Comparison of ENCODE assay signal across 1 cellular context in the genomic region with DNA sequence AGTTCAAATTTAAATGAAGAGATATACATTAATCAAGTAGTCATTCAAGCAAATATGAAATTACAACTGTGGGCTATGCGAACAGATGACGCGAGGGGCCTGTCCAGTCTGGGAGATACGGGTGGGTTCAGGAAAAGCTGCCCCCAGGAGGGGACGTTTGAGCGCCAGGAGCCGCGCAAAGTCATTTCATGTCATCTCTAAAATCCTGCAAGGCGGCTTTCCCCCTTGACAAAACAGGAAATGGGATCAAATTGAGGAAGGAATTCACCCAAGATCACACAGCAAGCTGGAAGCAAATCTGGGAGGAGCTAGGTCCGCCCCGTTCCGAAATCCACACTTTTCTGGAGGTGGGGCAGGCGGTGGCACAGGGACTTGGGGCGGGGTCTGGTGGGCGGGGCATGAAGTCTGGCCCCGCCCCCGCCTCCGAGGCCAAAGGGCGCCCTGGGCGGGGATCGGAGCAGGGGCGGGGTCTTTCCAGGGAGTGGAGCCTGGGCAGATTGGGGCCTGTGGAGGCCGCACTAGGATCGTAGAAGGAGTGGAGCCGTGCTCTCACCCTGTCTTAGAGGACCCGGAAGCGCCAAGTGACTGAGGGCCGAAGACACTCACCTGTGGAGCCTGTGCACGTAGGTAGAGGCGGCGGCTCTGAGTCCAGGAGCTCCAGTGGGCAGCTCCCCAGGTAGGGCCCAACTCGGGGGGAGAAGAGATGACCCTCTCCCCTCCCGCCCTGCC.
A peak's percentile ranks its signal among the peaks of the same experiment; 100 is the strongest.
TF ChIP-seq lines count a peak whose summit lies in the region.

A gene with protein sequence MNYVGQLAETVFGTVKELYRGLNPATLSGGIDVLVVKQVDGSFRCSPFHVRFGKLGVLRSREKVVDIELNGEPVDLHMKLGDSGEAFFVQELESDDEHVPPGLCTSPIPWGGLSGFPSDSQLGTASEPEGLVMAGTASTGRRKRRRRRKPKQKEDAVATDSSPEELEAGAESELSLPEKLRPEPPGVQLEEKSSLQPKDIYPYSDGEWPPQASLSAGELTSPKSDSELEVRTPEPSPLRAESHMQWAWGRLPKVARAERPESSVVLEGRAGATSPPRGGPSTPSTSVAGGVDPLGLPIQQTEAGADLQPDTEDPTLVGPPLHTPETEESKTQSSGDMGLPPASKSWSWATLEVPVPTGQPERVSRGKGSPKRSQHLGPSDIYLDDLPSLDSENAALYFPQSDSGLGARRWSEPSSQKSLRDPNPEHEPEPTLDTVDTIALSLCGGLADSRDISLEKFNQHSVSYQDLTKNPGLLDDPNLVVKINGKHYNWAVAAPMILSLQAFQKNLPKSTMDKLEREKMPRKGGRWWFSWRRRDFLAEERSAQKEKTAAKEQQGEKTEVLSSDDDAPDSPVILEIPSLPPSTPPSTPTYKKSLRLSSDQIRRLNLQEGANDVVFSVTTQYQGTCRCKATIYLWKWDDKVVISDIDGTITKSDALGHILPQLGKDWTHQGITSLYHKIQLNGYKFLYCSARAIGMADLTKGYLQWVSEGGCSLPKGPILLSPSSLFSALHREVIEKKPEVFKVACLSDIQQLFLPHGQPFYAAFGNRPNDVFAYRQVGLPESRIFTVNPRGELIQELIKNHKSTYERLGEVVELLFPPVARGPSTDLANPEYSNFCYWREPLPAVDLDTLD (plus strand): TSS at position 495 of the 729 bp plus-strand sequence. CDS start 4,983 bp downstream, outside the sequence.

TF ChIP-seq in HEK293, 187 proteins besides CTCF, POLR2A, EP300 and RAD21 (continued from another document):
- TF ChIP-seq, protein P1, sequence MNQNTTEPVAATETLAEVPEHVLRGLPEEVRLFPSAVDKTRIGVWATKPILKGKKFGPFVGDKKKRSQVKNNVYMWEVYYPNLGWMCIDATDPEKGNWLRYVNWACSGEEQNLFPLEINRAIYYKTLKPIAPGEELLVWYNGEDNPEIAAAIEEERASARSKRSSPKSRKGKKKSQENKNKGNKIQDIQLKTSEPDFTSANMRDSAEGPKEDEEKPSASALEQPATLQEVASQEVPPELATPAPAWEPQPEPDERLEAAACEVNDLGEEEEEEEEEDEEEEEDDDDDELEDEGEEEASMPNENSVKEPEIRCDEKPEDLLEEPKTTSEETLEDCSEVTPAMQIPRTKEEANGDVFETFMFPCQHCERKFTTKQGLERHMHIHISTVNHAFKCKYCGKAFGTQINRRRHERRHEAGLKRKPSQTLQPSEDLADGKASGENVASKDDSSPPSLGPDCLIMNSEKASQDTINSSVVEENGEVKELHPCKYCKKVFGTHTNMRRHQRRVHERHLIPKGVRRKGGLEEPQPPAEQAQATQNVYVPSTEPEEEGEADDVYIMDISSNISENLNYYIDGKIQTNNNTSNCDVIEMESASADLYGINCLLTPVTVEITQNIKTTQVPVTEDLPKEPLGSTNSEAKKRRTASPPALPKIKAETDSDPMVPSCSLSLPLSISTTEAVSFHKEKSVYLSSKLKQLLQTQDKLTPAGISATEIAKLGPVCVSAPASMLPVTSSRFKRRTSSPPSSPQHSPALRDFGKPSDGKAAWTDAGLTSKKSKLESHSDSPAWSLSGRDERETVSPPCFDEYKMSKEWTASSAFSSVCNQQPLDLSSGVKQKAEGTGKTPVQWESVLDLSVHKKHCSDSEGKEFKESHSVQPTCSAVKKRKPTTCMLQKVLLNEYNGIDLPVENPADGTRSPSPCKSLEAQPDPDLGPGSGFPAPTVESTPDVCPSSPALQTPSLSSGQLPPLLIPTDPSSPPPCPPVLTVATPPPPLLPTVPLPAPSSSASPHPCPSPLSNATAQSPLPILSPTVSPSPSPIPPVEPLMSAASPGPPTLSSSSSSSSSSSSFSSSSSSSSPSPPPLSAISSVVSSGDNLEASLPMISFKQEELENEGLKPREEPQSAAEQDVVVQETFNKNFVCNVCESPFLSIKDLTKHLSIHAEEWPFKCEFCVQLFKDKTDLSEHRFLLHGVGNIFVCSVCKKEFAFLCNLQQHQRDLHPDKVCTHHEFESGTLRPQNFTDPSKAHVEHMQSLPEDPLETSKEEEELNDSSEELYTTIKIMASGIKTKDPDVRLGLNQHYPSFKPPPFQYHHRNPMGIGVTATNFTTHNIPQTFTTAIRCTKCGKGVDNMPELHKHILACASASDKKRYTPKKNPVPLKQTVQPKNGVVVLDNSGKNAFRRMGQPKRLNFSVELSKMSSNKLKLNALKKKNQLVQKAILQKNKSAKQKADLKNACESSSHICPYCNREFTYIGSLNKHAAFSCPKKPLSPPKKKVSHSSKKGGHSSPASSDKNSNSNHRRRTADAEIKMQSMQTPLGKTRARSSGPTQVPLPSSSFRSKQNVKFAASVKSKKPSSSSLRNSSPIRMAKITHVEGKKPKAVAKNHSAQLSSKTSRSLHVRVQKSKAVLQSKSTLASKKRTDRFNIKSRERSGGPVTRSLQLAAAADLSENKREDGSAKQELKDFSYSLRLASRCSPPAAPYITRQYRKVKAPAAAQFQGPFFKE (tag by site-specific recombination; IDR thresholded peaks at IDR 0.05; ENCODE audit: borderline replicate concordance), result no peak
- TF ChIP-seq SCRT1 (tag by site-specific recombination; IDR thresholded peaks at IDR 0.05; ENCODE audit: borderline replicate concordance) (peak; percentile 94), OSR2 (tag by site-specific recombination; IDR thresholded peaks at IDR 0.05) (no peak), ZNF335 (tag by site-specific recombination; conservative IDR thresholded peaks at IDR 0.05) (peak; percentile 93), ZNF664 (tag by site-specific recombination; IDR thresholded peaks at IDR 0.05) (no peak), ZNF701 (tag by site-specific recombination; IDR thresholded peaks at IDR 0.05) (no peak), MZF1 (tag by site-specific recombination; IDR thresholded peaks at IDR 0.05; ENCODE audit: borderline replicate concordance) (no peak), ZNF426 (tag by site-specific recombination; IDR thresholded peaks at IDR 0.05) (no peak), GLI4 (tag by site-specific recombination; IDR thresholded peaks at IDR 0.05) (no peak), KLF9 (tag by site-specific recombination; IDR thresholded peaks at IDR 0.05; ENCODE audit: low read depth) (peak; percentile 93), KLF10 (tag by site-specific recombination; IDR thresholded peaks at IDR 0.05) (no peak), ZNF19 (tag by site-specific recombination; IDR thresholded peaks at IDR 0.05; ENCODE audit: low read depth) (no peak), ZNF623 (tag by site-specific recombination; IDR thresholded peaks at IDR 0.05) (no peak), SP7 (tag by site-specific recombination; IDR thresholded peaks at IDR 0.05) (peak; percentile 8; the same call in 1 of the 2 replicates), ZNF571 (tag by site-specific recombination; IDR thresholded peaks at IDR 0.05) (no peak), KLF7 (tag by site-specific recombination; IDR thresholded peaks at IDR 0.05; ENCODE audit: borderline replicate concordance) (peak; percentile 59; the same call in 1 of the 2 replicates), ZNF747 (tag by site-specific recombination; IDR thresholded peaks at IDR 0.05) (no peak), ZNF561 (tag by site-specific recombination; IDR thresholded peaks at IDR 0.05; ENCODE audit: borderline replicate concordance) (peak; percentile 67; the same call in 1 of the 2 replicates), ZNF843 (tag by site-specific recombination; IDR thresholded peaks at IDR 0.05) (no peak), ZNF175 (tag by site-specific recombination; IDR thresholded peaks at IDR 0.05) (no peak), ZNF530 (tag by site-specific recombination; IDR thresholded peaks at IDR 0.05; ENCODE audit: low read depth) (no peak)
- TF ChIP-seq, protein P2, sequence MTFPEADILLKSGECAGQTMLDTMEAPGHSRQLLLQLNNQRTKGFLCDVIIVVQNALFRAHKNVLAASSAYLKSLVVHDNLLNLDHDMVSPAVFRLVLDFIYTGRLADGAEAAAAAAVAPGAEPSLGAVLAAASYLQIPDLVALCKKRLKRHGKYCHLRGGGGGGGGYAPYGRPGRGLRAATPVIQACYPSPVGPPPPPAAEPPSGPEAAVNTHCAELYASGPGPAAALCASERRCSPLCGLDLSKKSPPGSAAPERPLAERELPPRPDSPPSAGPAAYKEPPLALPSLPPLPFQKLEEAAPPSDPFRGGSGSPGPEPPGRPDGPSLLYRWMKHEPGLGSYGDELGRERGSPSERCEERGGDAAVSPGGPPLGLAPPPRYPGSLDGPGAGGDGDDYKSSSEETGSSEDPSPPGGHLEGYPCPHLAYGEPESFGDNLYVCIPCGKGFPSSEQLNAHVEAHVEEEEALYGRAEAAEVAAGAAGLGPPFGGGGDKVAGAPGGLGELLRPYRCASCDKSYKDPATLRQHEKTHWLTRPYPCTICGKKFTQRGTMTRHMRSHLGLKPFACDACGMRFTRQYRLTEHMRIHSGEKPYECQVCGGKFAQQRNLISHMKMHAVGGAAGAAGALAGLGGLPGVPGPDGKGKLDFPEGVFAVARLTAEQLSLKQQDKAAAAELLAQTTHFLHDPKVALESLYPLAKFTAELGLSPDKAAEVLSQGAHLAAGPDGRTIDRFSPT (tag by site-specific recombination; IDR thresholded peaks at IDR 0.05), result peak; percentile 43
- TF ChIP-seq, protein P3, sequence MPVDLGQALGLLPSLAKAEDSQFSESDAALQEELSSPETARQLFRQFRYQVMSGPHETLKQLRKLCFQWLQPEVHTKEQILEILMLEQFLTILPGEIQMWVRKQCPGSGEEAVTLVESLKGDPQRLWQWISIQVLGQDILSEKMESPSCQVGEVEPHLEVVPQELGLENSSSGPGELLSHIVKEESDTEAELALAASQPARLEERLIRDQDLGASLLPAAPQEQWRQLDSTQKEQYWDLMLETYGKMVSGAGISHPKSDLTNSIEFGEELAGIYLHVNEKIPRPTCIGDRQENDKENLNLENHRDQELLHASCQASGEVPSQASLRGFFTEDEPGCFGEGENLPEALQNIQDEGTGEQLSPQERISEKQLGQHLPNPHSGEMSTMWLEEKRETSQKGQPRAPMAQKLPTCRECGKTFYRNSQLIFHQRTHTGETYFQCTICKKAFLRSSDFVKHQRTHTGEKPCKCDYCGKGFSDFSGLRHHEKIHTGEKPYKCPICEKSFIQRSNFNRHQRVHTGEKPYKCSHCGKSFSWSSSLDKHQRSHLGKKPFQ (tag by site-specific recombination; IDR thresholded peaks at IDR 0.05), result no peak
- TF ChIP-seq, protein P4, sequence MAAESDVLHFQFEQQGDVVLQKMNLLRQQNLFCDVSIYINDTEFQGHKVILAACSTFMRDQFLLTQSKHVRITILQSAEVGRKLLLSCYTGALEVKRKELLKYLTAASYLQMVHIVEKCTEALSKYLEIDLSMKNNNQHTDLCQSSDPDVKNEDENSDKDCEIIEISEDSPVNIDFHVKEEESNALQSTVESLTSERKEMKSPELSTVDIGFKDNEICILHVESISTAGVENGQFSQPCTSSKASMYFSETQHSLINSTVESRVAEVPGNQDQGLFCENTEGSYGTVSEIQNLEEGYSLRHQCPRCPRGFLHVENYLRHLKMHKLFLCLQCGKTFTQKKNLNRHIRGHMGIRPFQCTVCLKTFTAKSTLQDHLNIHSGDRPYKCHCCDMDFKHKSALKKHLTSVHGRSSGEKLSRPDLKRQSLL (tag by site-specific recombination; IDR thresholded peaks at IDR 0.05), result no peak
- TF ChIP-seq, protein P5, sequence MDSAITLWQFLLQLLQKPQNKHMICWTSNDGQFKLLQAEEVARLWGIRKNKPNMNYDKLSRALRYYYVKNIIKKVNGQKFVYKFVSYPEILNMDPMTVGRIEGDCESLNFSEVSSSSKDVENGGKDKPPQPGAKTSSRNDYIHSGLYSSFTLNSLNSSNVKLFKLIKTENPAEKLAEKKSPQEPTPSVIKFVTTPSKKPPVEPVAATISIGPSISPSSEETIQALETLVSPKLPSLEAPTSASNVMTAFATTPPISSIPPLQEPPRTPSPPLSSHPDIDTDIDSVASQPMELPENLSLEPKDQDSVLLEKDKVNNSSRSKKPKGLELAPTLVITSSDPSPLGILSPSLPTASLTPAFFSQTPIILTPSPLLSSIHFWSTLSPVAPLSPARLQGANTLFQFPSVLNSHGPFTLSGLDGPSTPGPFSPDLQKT (IDR thresholded peaks at IDR 0.05; ENCODE audit: borderline replicate concordance, low read depth, low read length), result no peak
- TF ChIP-seq, protein P6, sequence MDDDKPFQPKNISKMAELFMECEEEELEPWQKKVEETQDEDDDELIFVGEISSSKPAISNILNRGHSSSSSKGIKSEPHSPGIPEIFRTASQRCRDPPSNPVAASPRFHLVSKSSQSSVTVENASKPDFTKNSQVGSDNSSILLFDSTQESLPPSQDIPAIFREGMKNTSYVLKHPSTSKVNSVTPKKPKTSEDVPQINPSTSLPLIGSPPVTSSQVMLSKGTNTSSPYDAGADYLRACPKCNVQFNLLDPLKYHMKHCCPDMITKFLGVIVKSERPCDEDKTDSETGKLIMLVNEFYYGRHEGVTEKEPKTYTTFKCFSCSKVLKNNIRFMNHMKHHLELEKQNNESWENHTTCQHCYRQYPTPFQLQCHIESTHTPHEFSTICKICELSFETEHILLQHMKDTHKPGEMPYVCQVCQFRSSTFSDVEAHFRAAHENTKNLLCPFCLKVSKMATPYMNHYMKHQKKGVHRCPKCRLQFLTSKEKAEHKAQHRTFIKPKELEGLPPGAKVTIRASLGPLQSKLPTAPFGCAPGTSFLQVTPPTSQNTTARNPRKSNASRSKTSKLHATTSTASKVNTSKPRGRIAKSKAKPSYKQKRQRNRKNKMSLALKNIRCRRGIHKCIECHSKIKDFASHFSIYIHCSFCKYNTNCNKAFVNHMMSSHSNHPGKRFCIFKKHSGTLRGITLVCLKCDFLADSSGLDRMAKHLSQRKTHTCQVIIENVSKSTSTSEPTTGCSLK (tag by site-specific recombination; IDR thresholded peaks at IDR 0.05), result no peak
- TF ChIP-seq, protein P7, sequence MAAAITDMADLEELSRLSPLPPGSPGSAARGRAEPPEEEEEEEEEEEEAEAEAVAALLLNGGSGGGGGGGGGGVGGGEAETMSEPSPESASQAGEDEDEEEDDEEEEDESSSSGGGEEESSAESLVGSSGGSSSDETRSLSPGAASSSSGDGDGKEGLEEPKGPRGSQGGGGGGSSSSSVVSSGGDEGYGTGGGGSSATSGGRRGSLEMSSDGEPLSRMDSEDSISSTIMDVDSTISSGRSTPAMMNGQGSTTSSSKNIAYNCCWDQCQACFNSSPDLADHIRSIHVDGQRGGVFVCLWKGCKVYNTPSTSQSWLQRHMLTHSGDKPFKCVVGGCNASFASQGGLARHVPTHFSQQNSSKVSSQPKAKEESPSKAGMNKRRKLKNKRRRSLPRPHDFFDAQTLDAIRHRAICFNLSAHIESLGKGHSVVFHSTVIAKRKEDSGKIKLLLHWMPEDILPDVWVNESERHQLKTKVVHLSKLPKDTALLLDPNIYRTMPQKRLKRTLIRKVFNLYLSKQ (tag by site-specific recombination; IDR thresholded peaks at IDR 0.05; ENCODE audit: borderline replicate concordance), result no peak
